ENCODE assay signal across 9 cellular contexts in the genomic region with DNA sequence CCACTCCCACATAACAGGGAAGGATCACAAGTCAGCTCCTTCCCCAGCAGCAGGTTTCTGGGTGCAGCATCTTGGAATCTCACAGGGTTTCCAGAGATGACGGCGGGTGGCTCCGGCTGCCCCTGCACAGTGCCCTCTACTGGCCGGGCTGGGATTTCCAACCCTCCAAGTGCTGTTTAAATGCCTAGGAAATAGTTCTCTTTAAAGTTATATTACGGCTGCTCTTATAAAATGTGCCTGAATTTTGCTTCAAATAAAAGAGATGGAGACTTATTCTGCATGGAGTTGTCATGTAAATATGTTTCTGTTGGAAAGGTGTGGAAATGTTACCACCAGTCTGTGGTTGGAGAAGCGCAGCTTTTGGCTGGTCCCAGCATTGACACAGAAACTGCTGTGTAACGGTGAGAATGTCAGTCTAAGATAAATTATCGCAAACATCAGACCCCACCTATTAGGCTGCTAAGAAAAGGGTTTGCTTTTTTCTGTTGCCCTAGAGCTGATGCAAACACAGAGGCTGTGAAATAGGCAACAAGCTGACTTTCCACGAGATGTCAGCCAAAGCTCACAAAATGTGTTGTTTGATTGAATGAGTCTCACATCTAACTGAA.
A peak's percentile ranks its signal among the peaks of the same experiment; 100 is the strongest.
DNase-seq lines count a peak whose midpoint lies in the region; ATAC-seq and TF ChIP-seq lines count a peak whose summit lies in the region.
"Had no signal": no experiment of that assay in that cellular context is flagged by ENCODE, and none has a peak within 500 bp of the region (broad histone marks: within the 10 kb centered on the region; RNA-seq: fewer than 3 reads in every experiment).

No MANE protein-coding gene starts in this region.

- H3K4me3 ChIP-seq in HL-60 (replicated peaks; ENCODE audit: insufficient read depth, low read length), result no peak overlapping the region

- no peaks in the 10 kb centered on the region for H3K9me3 Mint-ChIP-seq in T-helper 2 cell treated with Interferon-gamma antibody and Interleukin-4, amounts not matched to agents 5 μg/mL and 100 μg/mL, for 36 hours
- peaks cover 4% of the 10 kb centered on the region for H3K9me3 Mint-ChIP-seq in nephron progenitor cell
- H3K9me3 Mint-ChIP-seq in stimulated activated memory B cell treated with anti-CD40 and anti-IgM and Interleukin-4, amounts not matched to agents 10 μg/mL and 1 μg/mL and 100 μg/mL, for 72 hours, result no peaks in the 10 kb centered on the region

- peak; percentile 55 for DNase-seq in Ammon's horn (ENCODE audit: low spot score)
- peak in 1 of 2 experiments; percentile 60 for DNase-seq in HL-60 (ENCODE audit: low read depth in 1 of 2, low spot score in 1 of 2)
- DNase-seq in T-helper 2 cell treated with Interferon-gamma antibody and Interleukin-4, amounts not matched to agents 5 μg/mL and 100 μg/mL, for 36 hours (ENCODE audit: low spot score), result peak; percentile 47
- peak; percentile 16 to 62 for DNase-seq in T47D (ENCODE audit: low read depth in 1 of 2, low spot score in 1 of 2)
- peak; percentile 43 for DNase-seq in nephron progenitor cell
- DNase-seq in DMS153 (lab: John Stamatoyannopoulos, UW), result no peak

- ATAC-seq in stimulated activated memory B cell treated with anti-CD40 and anti-IgM and Interleukin-4, amounts not matched to agents 10 μg/mL and 1 μg/mL and 100 μg/mL, for 72 hours, result no peak
- no peak for ATAC-seq in GM21423 (IDR thresholded peaks at IDR 0.05; ENCODE audit: unreplicated experiment)

- H3K27me3 ChIP-seq in HL-60 (ENCODE audit: insufficient read depth, poor library complexity, severe bottlenecking), result no peaks in the 10 kb centered on the region

- H3K36me3 Mint-ChIP-seq in T-helper 2 cell treated with Interferon-gamma antibody and Interleukin-4, amounts not matched to agents 5 μg/mL and 100 μg/mL, for 36 hours (ENCODE audit: low read depth), result peaks cover 16% of the 10 kb centered on the region
- peaks cover 13% of the 10 kb centered on the region for H3K36me3 Mint-ChIP-seq in nephron progenitor cell (ENCODE audit: low read depth)
- peaks cover 4% of the 10 kb centered on the region for H3K36me3 Mint-ChIP-seq in stimulated activated memory B cell treated with anti-CD40 and anti-IgM and Interleukin-4, amounts not matched to agents 10 μg/mL and 1 μg/mL and 100 μg/mL, for 72 hours

- H3K4me3 Mint-ChIP-seq in T-helper 2 cell treated with Interferon-gamma antibody and Interleukin-4, amounts not matched to agents 5 μg/mL and 100 μg/mL, for 36 hours, result peak overlapping the region; percentile 26
- no peak overlapping the region for H3K4me3 Mint-ChIP-seq in nephron progenitor cell
- H3K4me3 Mint-ChIP-seq in stimulated activated memory B cell treated with anti-CD40 and anti-IgM and Interleukin-4, amounts not matched to agents 10 μg/mL and 1 μg/mL and 100 μg/mL, for 72 hours, result no peak overlapping the region

- TF ChIP-seq CTCF in HL-60 (IDR thresholded peaks at IDR 0.05; ENCODE audit: insufficient read depth, low read length), result peak; percentile 67
- TF ChIP-seq CTCF in nephron progenitor cell (IDR thresholded peaks at IDR 0.05), result peak; percentile 55

- in situ Hi-C loops in T47D (cut with HindIII; ENCODE audit: low pct_unique_long_range_greater_than_20kb, low sequenced_read_pairs), result no loop called here

- H3K27ac Mint-ChIP-seq in T-helper 2 cell treated with Interferon-gamma antibody and Interleukin-4, amounts not matched to agents 5 μg/mL and 100 μg/mL, for 36 hours, result no peak overlapping the region
- H3K27ac Mint-ChIP-seq in nephron progenitor cell, result no peak overlapping the region
- no peak overlapping the region for H3K27ac Mint-ChIP-seq in stimulated activated memory B cell treated with anti-CD40 and anti-IgM and Interleukin-4, amounts not matched to agents 10 μg/mL and 1 μg/mL and 100 μg/mL, for 72 hours

- no peak overlapping the region for H3K27ac ChIP-seq in HL-60 (replicated peaks)
- H3K27ac ChIP-seq: epithelial cell of prostate had no signal

- H3K27me3 Mint-ChIP-seq in T-helper 2 cell treated with Interferon-gamma antibody and Interleukin-4, amounts not matched to agents 5 μg/mL and 100 μg/mL, for 36 hours (ENCODE audit: low read depth), result peaks cover 5% of the 10 kb centered on the region
- H3K27me3 Mint-ChIP-seq in nephron progenitor cell (ENCODE audit: low read depth, poor library complexity), result peaks cover 9% of the 10 kb centered on the region
- H3K27me3 Mint-ChIP-seq in stimulated activated memory B cell treated with anti-CD40 and anti-IgM and Interleukin-4, amounts not matched to agents 10 μg/mL and 1 μg/mL and 100 μg/mL, for 72 hours, result peaks cover 12% of the 10 kb centered on the region

- H3K4me1 Mint-ChIP-seq in T-helper 2 cell treated with Interferon-gamma antibody and Interleukin-4, amounts not matched to agents 5 μg/mL and 100 μg/mL, for 36 hours (ENCODE audit: low read depth), result peaks cover 21% of the 10 kb centered on the region
- peaks cover 23% of the 10 kb centered on the region for H3K4me1 Mint-ChIP-seq in nephron progenitor cell
- H3K4me1 Mint-ChIP-seq in stimulated activated memory B cell treated with anti-CD40 and anti-IgM and Interleukin-4, amounts not matched to agents 10 μg/mL and 1 μg/mL and 100 μg/mL, for 72 hours, result peaks cover 10% of the 10 kb centered on the region
